2 cellular contexts compared by ENCODE assay signal in the genomic region with DNA sequence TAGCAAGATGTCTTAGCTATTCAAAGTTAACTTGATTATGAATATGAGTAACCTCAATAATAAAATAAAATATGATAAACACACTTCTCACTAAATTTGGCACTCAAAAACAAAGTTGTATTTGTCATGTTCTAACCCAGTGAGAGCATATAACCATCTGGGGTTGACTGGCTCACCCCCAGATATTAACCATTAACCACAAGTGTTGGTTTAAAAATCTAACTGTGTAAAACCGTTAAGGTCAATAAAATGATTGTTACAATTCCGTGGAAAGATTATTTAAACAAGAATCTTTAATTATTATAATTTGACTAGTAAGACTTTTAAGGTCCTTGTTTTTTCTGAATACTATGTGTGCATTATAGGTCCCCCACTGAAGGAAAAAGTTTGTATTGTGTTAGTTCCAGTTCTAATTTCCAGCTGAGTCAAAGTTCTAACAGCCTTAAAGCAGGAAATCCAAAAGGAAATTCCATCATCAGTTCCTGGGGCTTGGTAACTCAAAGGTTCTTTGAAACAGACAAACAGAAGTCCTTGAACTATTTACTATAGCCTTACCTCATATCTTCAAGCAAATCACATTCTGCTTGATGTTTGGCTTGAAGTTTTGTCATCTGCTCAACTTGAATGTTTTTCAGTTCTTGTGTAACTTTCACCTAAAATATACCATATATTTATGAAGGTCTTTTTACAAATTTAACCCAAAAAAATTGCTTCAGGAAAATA.
TF ChIP-seq lines count a peak whose summit lies in the region.

No MANE protein-coding gene starts in this region.

TF ChIP-seq in SK-N-SH, 30 proteins besides CTCF, POLR2A, EP300 and RAD21 (continued from another document):
- TF ChIP-seq, protein P1, sequence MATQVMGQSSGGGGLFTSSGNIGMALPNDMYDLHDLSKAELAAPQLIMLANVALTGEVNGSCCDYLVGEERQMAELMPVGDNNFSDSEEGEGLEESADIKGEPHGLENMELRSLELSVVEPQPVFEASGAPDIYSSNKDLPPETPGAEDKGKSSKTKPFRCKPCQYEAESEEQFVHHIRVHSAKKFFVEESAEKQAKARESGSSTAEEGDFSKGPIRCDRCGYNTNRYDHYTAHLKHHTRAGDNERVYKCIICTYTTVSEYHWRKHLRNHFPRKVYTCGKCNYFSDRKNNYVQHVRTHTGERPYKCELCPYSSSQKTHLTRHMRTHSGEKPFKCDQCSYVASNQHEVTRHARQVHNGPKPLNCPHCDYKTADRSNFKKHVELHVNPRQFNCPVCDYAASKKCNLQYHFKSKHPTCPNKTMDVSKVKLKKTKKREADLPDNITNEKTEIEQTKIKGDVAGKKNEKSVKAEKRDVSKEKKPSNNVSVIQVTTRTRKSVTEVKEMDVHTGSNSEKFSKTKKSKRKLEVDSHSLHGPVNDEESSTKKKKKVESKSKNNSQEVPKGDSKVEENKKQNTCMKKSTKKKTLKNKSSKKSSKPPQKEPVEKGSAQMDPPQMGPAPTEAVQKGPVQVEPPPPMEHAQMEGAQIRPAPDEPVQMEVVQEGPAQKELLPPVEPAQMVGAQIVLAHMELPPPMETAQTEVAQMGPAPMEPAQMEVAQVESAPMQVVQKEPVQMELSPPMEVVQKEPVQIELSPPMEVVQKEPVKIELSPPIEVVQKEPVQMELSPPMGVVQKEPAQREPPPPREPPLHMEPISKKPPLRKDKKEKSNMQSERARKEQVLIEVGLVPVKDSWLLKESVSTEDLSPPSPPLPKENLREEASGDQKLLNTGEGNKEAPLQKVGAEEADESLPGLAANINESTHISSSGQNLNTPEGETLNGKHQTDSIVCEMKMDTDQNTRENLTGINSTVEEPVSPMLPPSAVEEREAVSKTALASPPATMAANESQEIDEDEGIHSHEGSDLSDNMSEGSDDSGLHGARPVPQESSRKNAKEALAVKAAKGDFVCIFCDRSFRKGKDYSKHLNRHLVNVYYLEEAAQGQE (IDR thresholded peaks at IDR 0.05; ENCODE audit: low read depth, low read length), result no peak
- TF ChIP-seq, protein P2, sequence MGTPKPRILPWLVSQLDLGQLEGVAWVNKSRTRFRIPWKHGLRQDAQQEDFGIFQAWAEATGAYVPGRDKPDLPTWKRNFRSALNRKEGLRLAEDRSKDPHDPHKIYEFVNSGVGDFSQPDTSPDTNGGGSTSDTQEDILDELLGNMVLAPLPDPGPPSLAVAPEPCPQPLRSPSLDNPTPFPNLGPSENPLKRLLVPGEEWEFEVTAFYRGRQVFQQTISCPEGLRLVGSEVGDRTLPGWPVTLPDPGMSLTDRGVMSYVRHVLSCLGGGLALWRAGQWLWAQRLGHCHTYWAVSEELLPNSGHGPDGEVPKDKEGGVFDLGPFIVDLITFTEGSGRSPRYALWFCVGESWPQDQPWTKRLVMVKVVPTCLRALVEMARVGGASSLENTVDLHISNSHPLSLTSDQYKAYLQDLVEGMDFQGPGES (IDR thresholded peaks at IDR 0.05; ENCODE audit: low read depth, low read length), result no peak
- no peak for TF ChIP-seq NRF1 (IDR thresholded peaks at IDR 0.05; ENCODE audit: low read depth, low read length)
- TF ChIP-seq YY1 (IDR thresholded peaks at IDR 0.05; ENCODE audit: low read depth), result no peak
- no peak for TF ChIP-seq RFX5 (IDR thresholded peaks at IDR 0.05; ENCODE audit: low read length)
- no peak for TF ChIP-seq FOXJ3 (CRISPR knock-in tag; IDR thresholded peaks at IDR 0.05)
- TF ChIP-seq, protein P3, sequence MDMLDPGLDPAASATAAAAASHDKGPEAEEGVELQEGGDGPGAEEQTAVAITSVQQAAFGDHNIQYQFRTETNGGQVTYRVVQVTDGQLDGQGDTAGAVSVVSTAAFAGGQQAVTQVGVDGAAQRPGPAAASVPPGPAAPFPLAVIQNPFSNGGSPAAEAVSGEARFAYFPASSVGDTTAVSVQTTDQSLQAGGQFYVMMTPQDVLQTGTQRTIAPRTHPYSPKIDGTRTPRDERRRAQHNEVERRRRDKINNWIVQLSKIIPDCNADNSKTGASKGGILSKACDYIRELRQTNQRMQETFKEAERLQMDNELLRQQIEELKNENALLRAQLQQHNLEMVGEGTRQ (IDR thresholded peaks at IDR 0.05; ENCODE audit: borderline replicate concordance, low read depth, low read length), result no peak
- TF ChIP-seq, protein P4, sequence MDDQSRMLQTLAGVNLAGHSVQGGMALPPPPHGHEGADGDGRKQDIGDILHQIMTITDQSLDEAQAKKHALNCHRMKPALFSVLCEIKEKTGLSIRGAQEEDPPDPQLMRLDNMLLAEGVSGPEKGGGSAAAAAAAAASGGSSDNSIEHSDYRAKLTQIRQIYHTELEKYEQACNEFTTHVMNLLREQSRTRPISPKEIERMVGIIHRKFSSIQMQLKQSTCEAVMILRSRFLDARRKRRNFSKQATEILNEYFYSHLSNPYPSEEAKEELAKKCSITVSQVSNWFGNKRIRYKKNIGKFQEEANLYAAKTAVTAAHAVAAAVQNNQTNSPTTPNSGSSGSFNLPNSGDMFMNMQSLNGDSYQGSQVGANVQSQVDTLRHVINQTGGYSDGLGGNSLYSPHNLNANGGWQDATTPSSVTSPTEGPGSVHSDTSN (IDR thresholded peaks at IDR 0.05), result no peak

TF ChIP-seq in SK-N-SH treated with all-trans-retinoic acid at 6 μM for 48 hours, 23 proteins besides CTCF, POLR2A, EP300 and RAD21 (continued from another document):
- TF ChIP-seq, protein P5, sequence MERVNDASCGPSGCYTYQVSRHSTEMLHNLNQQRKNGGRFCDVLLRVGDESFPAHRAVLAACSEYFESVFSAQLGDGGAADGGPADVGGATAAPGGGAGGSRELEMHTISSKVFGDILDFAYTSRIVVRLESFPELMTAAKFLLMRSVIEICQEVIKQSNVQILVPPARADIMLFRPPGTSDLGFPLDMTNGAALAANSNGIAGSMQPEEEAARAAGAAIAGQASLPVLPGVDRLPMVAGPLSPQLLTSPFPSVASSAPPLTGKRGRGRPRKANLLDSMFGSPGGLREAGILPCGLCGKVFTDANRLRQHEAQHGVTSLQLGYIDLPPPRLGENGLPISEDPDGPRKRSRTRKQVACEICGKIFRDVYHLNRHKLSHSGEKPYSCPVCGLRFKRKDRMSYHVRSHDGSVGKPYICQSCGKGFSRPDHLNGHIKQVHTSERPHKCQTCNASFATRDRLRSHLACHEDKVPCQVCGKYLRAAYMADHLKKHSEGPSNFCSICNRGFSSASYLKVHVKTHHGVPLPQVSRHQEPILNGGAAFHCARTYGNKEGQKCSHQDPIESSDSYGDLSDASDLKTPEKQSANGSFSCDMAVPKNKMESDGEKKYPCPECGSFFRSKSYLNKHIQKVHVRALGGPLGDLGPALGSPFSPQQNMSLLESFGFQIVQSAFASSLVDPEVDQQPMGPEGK (CRISPR knock-in tag; IDR thresholded peaks at IDR 0.05; ENCODE audit: borderline replicate concordance), result no peak
TF ChIP-seq in SK-N-SH treated with all-trans-retinoic acid at 6 μM for 48 hours: peak in this region for 0.
